ENCODE assay signal across 8 cellular contexts in genomic region chrX:74423289-74423985, GRCh38. TPM values are rescaled to one million over a fixed set of nuclear protein-coding genes. Genes with fewer than 3 reads are reported as not detected.
A peak's percentile ranks its signal among the peaks of the same experiment; 100 is the strongest.
DNase-seq lines count a peak whose midpoint lies in the region; ATAC-seq and TF ChIP-seq lines count a peak whose summit lies in the region.

No MANE protein-coding gene starts in this region.

- no peak for TF ChIP-seq CTCF in CD8-positive, alpha-beta T cell (IDR thresholded peaks at IDR 0.05)
- TF ChIP-seq CTCF in WI38 (IDR thresholded peaks at IDR 0.05; ENCODE audit: low read depth, low read length) (no peak), spleen (IDR thresholded peaks at IDR 0.05 in 8 of 11, conservative IDR thresholded peaks at IDR 0.05 in 3 of 11) (peak in 1 of 11 experiments; percentile 2), PC-3 (conservative IDR thresholded peaks at IDR 0.05; ENCODE audit: low read depth, low read length) (no peak)

- H3K9ac ChIP-seq in iPS-18a (ENCODE audit: low read length) (peak overlapping the region; percentile 56), rectal smooth muscle tissue (ENCODE audit: low read length) (no peak overlapping the region), PC-3 (ENCODE audit: low read length) (no peak overlapping the region)

- no peak overlapping the region for H2AFZ ChIP-seq in PC-3 (ENCODE audit: low read length)

- H3K36me3 Mint-ChIP-seq in CD8-positive, alpha-beta T cell = peaks cover 2% of the 10 kb centered on the region
- H3K36me3 Mint-ChIP-seq in activated CD8-positive, alpha-beta memory T cell treated with anti-CD3 and anti-CD28 coated beads, Interleukin-2, amount 10 ng/mL, durations not matched to agents 7 days and 5 days = no peaks in the 10 kb centered on the region

- H3F3A ChIP-seq in PC-3 (ENCODE audit: low read length, unreplicated experiment) = no peaks in the 10 kb centered on the region

- 77 to 95% (median 83%) methylated on average over 5 to 6 of the region's 6 CpGs for WGBS in spleen, 5 donors

- H3K27ac Mint-ChIP-seq in CD8-positive, alpha-beta T cell = no peak overlapping the region
- no peak overlapping the region for H3K27ac Mint-ChIP-seq in activated CD8-positive, alpha-beta memory T cell treated with anti-CD3 and anti-CD28 coated beads, Interleukin-2, amount 10 ng/mL, durations not matched to agents 7 days and 5 days

- no peak overlapping the region for H3K27ac ChIP-seq in CD8-positive, alpha-beta T cell (ENCODE audit: low read depth, low read length)
- H3K27ac ChIP-seq in iPS-18a (ENCODE audit: low read length) (no peak overlapping the region), rectal smooth muscle tissue (ENCODE audit: low read depth, low read length) (peak overlapping the region; percentile 96), spleen (peak overlapping the region in 3 of 8 donors; percentile 32 to 63 (median 38)), PC-3 (ENCODE audit: low read length) (no peak overlapping the region)

- POLR2A ChIA-PET in CD8-positive, alpha-beta T cell (lab: Charles Lee) = no interaction called here
- POLR2A ChIA-PET in PC-3 (lab: Charles Lee; ENCODE audit: unreplicated experiment) = no interaction called here

- TF ChIP-seq POLR2A in spleen (IDR thresholded peaks at IDR 0.05) = no peak

- peaks cover 13% of the 10 kb centered on the region for H3K4me1 Mint-ChIP-seq in CD8-positive, alpha-beta T cell (ENCODE audit: low read depth)
- peaks cover 7% of the 10 kb centered on the region for H3K4me1 Mint-ChIP-seq in activated CD8-positive, alpha-beta memory T cell treated with anti-CD3 and anti-CD28 coated beads, Interleukin-2, amount 10 ng/mL, durations not matched to agents 7 days and 5 days

- H3K36me3 ChIP-seq in CD8-positive, alpha-beta T cell (ENCODE audit: insufficient read depth, low read length) = no peaks in the 10 kb centered on the region
- H3K36me3 ChIP-seq in iPS-18a (ENCODE audit: control insufficient read depth, low read depth, low read length) (no peaks in the 10 kb centered on the region), rectal smooth muscle tissue (ENCODE audit: control insufficient read depth, insufficient read depth, low read length) (no peaks in the 10 kb centered on the region), spleen (no peaks in the 10 kb centered on the region), PC-3 (ENCODE audit: low read depth, low read length) (no peaks in the 10 kb centered on the region)

- no peaks in the 10 kb centered on the region for H3K9me3 Mint-ChIP-seq in CD8-positive, alpha-beta T cell
- H3K9me3 Mint-ChIP-seq in activated CD8-positive, alpha-beta memory T cell treated with anti-CD3 and anti-CD28 coated beads, Interleukin-2, amount 10 ng/mL, durations not matched to agents 7 days and 5 days (ENCODE audit: low read depth) = no peaks in the 10 kb centered on the region

- H4K20me1 ChIP-seq in PC-3 (ENCODE audit: low read length) = no peaks in the 10 kb centered on the region

- peaks cover 10% of the 10 kb centered on the region for H3K4me1 ChIP-seq in CD8-positive, alpha-beta T cell (ENCODE audit: insufficient read depth, low read length)
- peaks cover 11% of the 10 kb centered on the region for H3K4me1 ChIP-seq in iPS-18a (ENCODE audit: control insufficient read depth, low read depth, low read length)
- H3K4me1 ChIP-seq in rectal smooth muscle tissue (ENCODE audit: control insufficient read depth, insufficient read depth, low read length) = peaks cover 2% of the 10 kb centered on the region
- peaks cover 0 to 31% (median 9%) of the 10 kb centered on the region in 6 donors for H3K4me1 ChIP-seq in spleen
- H3K4me1 ChIP-seq in PC-3 (ENCODE audit: insufficient read depth, low read length) = peaks cover 28% of the 10 kb centered on the region

- H3K4me3 ChIP-seq in CD8-positive, alpha-beta T cell (ENCODE audit: low read depth, low read length) = no peak overlapping the region
- H3K4me3 ChIP-seq in WI38 (ENCODE audit: low read depth, low read length) = peak overlapping the region; percentile 57
- peak overlapping the region; percentile 67 for H3K4me3 ChIP-seq in iPS-18a (ENCODE audit: low read length)
- no peak overlapping the region for H3K4me3 ChIP-seq in rectal smooth muscle tissue (ENCODE audit: low read length)
- H3K4me3 ChIP-seq in spleen = no peak overlapping the region
- no peak overlapping the region for H3K4me3 ChIP-seq in PC-3 (ENCODE audit: low read length)

- no peaks in the 10 kb centered on the region for H3K27me3 ChIP-seq in CD8-positive, alpha-beta T cell (ENCODE audit: insufficient read depth, low read length)
- H3K27me3 ChIP-seq in iPS-18a (ENCODE audit: control insufficient read depth, insufficient read depth, low read length) (no peaks in the 10 kb centered on the region), rectal smooth muscle tissue (ENCODE audit: control insufficient read depth, insufficient read depth, low read length) (peaks cover 3% of the 10 kb centered on the region), spleen (replicated peaks in 1 of 7) (peaks cover 0 to 50% (median 16%) of the 10 kb centered on the region in 7 donors), PC-3 (ENCODE audit: low read length) (no peaks in the 10 kb centered on the region)

- peaks cover 18% of the 10 kb centered on the region for H3K79me2 ChIP-seq in PC-3 (ENCODE audit: low read length)

- no peaks in the 10 kb centered on the region for H3K9me2 ChIP-seq in PC-3 (replicated peaks; ENCODE audit: low read length)

- DNase-seq in CD8-positive, alpha-beta T cell = no peak
- no peak for DNase-seq in spleen
- DNase-seq in PC-3 = no peak
- DNase-seq in activated CD8-positive, alpha-beta memory T cell treated with anti-CD3 and anti-CD28 coated beads, Interleukin-2, amount 10 ng/mL, durations not matched to agents 7 days and 5 days = no peak

- intact Hi-C loops in CD8-positive, alpha-beta T cell (cut with DNase I, micrococcal nuclease) = loop anchor here (5.0 kb wide), 2 partner anchors 131 to 194 kb away; no protein-coding TSS in a partner anchor
- intact Hi-C loops in spleen (cut with DNase I; ENCODE audit: low total_unique reads) (no loop called here), PC-3 (cut with micrococcal nuclease) (no loop called here)

- CTCF ChIA-PET in CD8-positive, alpha-beta T cell (lab: Charles Lee) = no interaction called here
- CTCF ChIA-PET in PC-3 (lab: Charles Lee) = no interaction called here
- CTCF ChIA-PET in activated CD8-positive, alpha-beta memory T cell treated with anti-CD3 and anti-CD28 coated beads, Interleukin-2, amount 10 ng/mL, durations not matched to agents 7 days and 5 days (lab: Charles Lee) = interaction anchor here (1.0 kb wide), 1 partner anchor 124 kb away, joined by 4 read pairs; no protein-coding TSS in a partner anchor

- peak overlapping the region; percentile 32 for H3K4me3 Mint-ChIP-seq in CD8-positive, alpha-beta T cell
- no peak overlapping the region for H3K4me3 Mint-ChIP-seq in activated CD8-positive, alpha-beta memory T cell treated with anti-CD3 and anti-CD28 coated beads, Interleukin-2, amount 10 ng/mL, durations not matched to agents 7 days and 5 days

- H3K27me3 Mint-ChIP-seq in CD8-positive, alpha-beta T cell (ENCODE audit: low read depth) = peaks cover 6% of the 10 kb centered on the region
- peaks cover 41% of the 10 kb centered on the region for H3K27me3 Mint-ChIP-seq in activated CD8-positive, alpha-beta memory T cell treated with anti-CD3 and anti-CD28 coated beads, Interleukin-2, amount 10 ng/mL, durations not matched to agents 7 days and 5 days

- no peaks in the 10 kb centered on the region for H3K9me3 ChIP-seq in CD8-positive, alpha-beta T cell (ENCODE audit: low read length)
- H3K9me3 ChIP-seq in iPS-18a (ENCODE audit: control insufficient read depth, low read depth, low read length) (peaks cover 5% of the 10 kb centered on the region), spleen (no peaks in the 10 kb centered on the region), PC-3 (ENCODE audit: low read length) (no peaks in the 10 kb centered on the region)

- ATAC-seq in CD8-positive, alpha-beta T cell = no peak
- no peak for ATAC-seq in PC-3
- no peak for ATAC-seq in activated CD8-positive, alpha-beta memory T cell treated with anti-CD3 and anti-CD28 coated beads, Interleukin-2, amount 10 ng/mL, durations not matched to agents 7 days and 5 days
- ATAC-seq in activated CD4-positive, CD25-positive, alpha-beta regulatory T cell treated with anti-CD3 and anti-CD28 coated beads, Interleukin-2, amount 50 U/mL, for 24 hours = no peak

- H3K4me2 ChIP-seq in PC-3 (ENCODE audit: low read length) = no peak overlapping the region; the same call in 1 of the 2 replicates

- BruUV-seq in PC-3 (replicated peaks; lab: Mats Ljungman, UMichigan) = no TSS peak

RNA-seq across cellular contexts. Expression of gene SLC16A2, which starts 2.1 kb away (rescaled TPM):
- total RNA-seq in CD8-positive, alpha-beta T cell = under 1 TPM; 0.16 to 0.17 TPM
- total RNA-seq in spleen (1 to 10 TPM; 2.6 to 4.4 (median 4.2) TPM), PC-3 (2014; rRNA removed) (8.5 and 11.1 TPM in 2 replicates)
- polyA plus RNA-seq in spleen = 1 to 10 TPM in 1 of 3 donors, under 1 TPM in 2; 0.41 to 1.1 (median 0.97) TPM
- under 1 TPM in 1 of 2 experiments, not detected in 1; 0.12 TPM for total RNA-seq in activated CD8-positive, alpha-beta memory T cell treated with anti-CD3 and anti-CD28 coated beads, Interleukin-2, amount 10 ng/mL, durations not matched to agents 7 days and 5 days

Comparison
In these comparisons a context has a peak if more than half of its experiments do, and no peak if none do; other contexts are left out.
1. H3K4me3 ChIP-seq: peak in WI38 (single experiment) and iPS-18a (single experiment); none in CD8-positive, alpha-beta T cell (single experiment), rectal smooth muscle tissue (single experiment), spleen (0 of 8) and PC-3 (single experiment).
2. intact Hi-C loops: an anchor here in CD8-positive, alpha-beta T cell (5.0 kb wide); none called in spleen and PC-3.